11 cellular contexts compared by ENCODE assay signal in genomic region chr10:7192831-7193348, GRCh38.
DNase-seq lines count a peak whose midpoint lies in the region; ATAC-seq and TF ChIP-seq lines count a peak whose summit lies in the region.
"Had no signal": no experiment of that assay in that cellular context is flagged by ENCODE, and none has a peak within 500 bp of the region (broad histone marks: within the 10 kb centered on the region; RNA-seq: fewer than 3 reads in every experiment).

No MANE protein-coding gene starts in this region.

- ATAC-seq in left cardiac atrium (no peak), esophagus mucosa (no peak), GM18520 (IDR thresholded peaks at IDR 0.05; ENCODE audit: unreplicated experiment) (no peak)

- H3K9me3 Mint-ChIP-seq in activated T-cell treated with anti-CD3 and anti-CD28 coated beads, Interleukin-2, amount 50 U/mL, for 24 hours = peaks cover 24% of the 10 kb centered on the region

- peaks cover 0 to 20% (median 6%) of the 10 kb centered on the region in 8 donors for H3K9me3 ChIP-seq in spleen

- TF ChIP-seq CTCF in spleen (IDR thresholded peaks at IDR 0.05 in 8 of 11, conservative IDR thresholded peaks at IDR 0.05 in 3 of 11) = no peak

- H3K27me3 Mint-ChIP-seq in activated T-cell treated with anti-CD3 and anti-CD28 coated beads, Interleukin-2, amount 50 U/mL, for 24 hours = no peaks in the 10 kb centered on the region

- no peak for TF ChIP-seq POLR2A in spleen (IDR thresholded peaks at IDR 0.05)

- 50 to 73% (median 62%) methylated on average over 9 to 10 of the region's 10 CpGs for WGBS in spleen, 5 donors

- peaks cover 0 to 99% (median 34%) of the 10 kb centered on the region in 6 donors for H3K36me3 ChIP-seq in spleen

- intact Hi-C loops in spleen (cut with DNase I; ENCODE audit: low total_unique reads) = no loop called here
- intact Hi-C loops in left cardiac atrium (cut with DNase I) = no loop called here

- peak overlapping the region; percentile 74 for H3K4me3 Mint-ChIP-seq in activated T-cell treated with anti-CD3 and anti-CD28 coated beads, Interleukin-2, amount 50 U/mL, for 24 hours

- H3K27ac Mint-ChIP-seq in activated T-cell treated with anti-CD3 and anti-CD28 coated beads, Interleukin-2, amount 50 U/mL, for 24 hours = peak overlapping the region; percentile 97

- no peak overlapping the region for H3K4me3 ChIP-seq in spleen
- H3K4me3 ChIP-seq: PC-9 had no signal

- peaks cover 83% of the 10 kb centered on the region for H3K4me1 Mint-ChIP-seq in activated T-cell treated with anti-CD3 and anti-CD28 coated beads, Interleukin-2, amount 50 U/mL, for 24 hours (ENCODE audit: low read depth)

- peak; percentile 45 for DNase-seq in T follicular helper cell (ENCODE audit: low read depth)
- DNase-seq in activated T-cell treated with anti-CD3 and anti-CD28 coated beads, Interleukin-2, amount 50 U/mL, for 24 hours = peak; percentile 61
- DNase-seq in spleen = no peak
- DNase-seq in stimulated activated naive CD4-positive, alpha-beta T cell treated with Interleukin-2 at 50 U/mL for 16 hours (lab: John Stamatoyannopoulos, UW) = peak; percentile 41
- no peak for DNase-seq in left cardiac atrium
- DNase-seq in NCI-H82 (lab: John Stamatoyannopoulos, UW) = no peak
- DNase-seq: NCI-H1092 treated with DMSO at 0.1 percent for 48 hours, nucleus accumbens, PC-9 had no signal

- peaks cover 0 to 61% (median 23%) of the 10 kb centered on the region in 6 donors for H3K4me1 ChIP-seq in spleen

- peak overlapping the region; percentile 3 to 76 (median 60) for H3K27ac ChIP-seq in spleen
- H3K27ac ChIP-seq: PC-9 had no signal

- H3K36me3 Mint-ChIP-seq in activated T-cell treated with anti-CD3 and anti-CD28 coated beads, Interleukin-2, amount 50 U/mL, for 24 hours (ENCODE audit: low read depth) = peaks cover 97% of the 10 kb centered on the region

- no peaks in the 10 kb centered on the region for H3K27me3 ChIP-seq in spleen (replicated peaks in 1 of 7)

Comparison
In these comparisons a context has a peak if more than half of its experiments do, and no peak if none do; other contexts are left out.
1. DNase-seq: peak in T follicular helper cell (single experiment), activated T-cell treated with anti-CD3 and anti-CD28 coated beads, Interleukin-2, amount 50 U/mL, for 24 hours (single experiment) and stimulated activated naive CD4-positive, alpha-beta T cell treated with Interleukin-2 at 50 U/mL for 16 hours (single experiment); none in spleen (single experiment), left cardiac atrium (single experiment) and NCI-H82 (single experiment).